Comparison of ENCODE assay signal across 17 cellular contexts in the genomic region with DNA sequence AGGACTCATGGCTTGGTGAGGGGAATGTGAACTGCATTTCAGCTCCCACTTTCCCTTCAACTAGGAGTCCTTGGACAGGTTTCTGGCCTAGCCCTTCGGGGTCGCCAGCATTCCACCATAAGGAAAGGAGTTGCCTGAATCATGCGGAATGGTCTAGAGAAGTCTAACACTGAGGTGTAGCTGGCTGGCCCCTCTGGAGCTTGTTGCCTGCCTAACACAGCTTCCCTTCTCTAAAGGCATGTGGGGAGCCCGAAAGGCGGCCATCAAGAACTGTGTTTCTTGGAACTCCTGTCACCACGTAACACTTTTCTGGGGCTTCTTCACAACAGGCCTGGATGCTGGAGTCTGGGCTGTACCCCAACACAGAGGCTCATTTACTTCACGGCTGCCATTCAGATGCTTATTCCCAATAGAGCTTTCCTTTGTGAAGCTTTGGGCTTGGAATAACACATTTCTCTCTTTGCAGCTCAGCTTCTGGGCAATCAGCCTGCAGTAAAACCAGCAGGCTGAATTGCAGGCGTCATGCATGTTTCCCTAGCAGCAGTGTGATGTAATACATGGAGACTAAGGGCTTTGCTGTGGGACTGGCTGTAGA. TPM values are rescaled to one million over a fixed set of nuclear protein-coding genes. Genes with fewer than 3 reads are reported as not detected.
DNase-seq lines count a peak whose midpoint lies in the region; ATAC-seq and TF ChIP-seq lines count a peak whose summit lies in the region.
"Had no signal": no experiment of that assay in that cellular context is flagged by ENCODE, and none has a peak within 500 bp of the region (broad histone marks: within the 10 kb centered on the region; RNA-seq: fewer than 3 reads in every experiment).

No MANE protein-coding gene starts in this region.

- peaks cover 3% of the 10 kb centered on the region for H3K9me3 Mint-ChIP-seq in osteocyte (ENCODE audit: unreplicated experiment)
- H3K9me3 Mint-ChIP-seq: CD8-positive, alpha-beta T cell; GM23338 had no signal

- H3K36me3 Mint-ChIP-seq in osteocyte (ENCODE audit: unreplicated experiment), result no peaks in the 10 kb centered on the region
- H3K36me3 Mint-ChIP-seq: CD8-positive, alpha-beta T cell had no signal

- H3K27ac Mint-ChIP-seq in osteocyte (ENCODE audit: unreplicated experiment), result no peak overlapping the region
- H3K27ac Mint-ChIP-seq: CD8-positive, alpha-beta T cell; GM23338 had no signal

- H3K27me3 Mint-ChIP-seq in osteocyte (ENCODE audit: unreplicated experiment), result peaks cover 10% of the 10 kb centered on the region

- ATAC-seq in GM18502 (IDR thresholded peaks at IDR 0.05; ENCODE audit: poor library complexity, unreplicated experiment), result no peak
- ATAC-seq: CD8-positive, alpha-beta T cell; GM23338 had no signal

- TF ChIP-seq CTCF in osteocyte (IDR thresholded peaks at IDR 0.05), result no peak

- DNase-seq in Ammon's horn (ENCODE audit: low spot score) (peak; percentile 68), cerebellar cortex (ENCODE audit: low spot score) (peak; percentile 0), hypothalamus (lab: John Stamatoyannopoulos, UW) (peak in 30 of 51 donors; percentile 1 to 68 (median 24)), osteocyte (ENCODE audit: extremely low spot score, unreplicated experiment) (peak; percentile 69), NCI-H2196 (lab: John Stamatoyannopoulos, UW; ENCODE audit: unreplicated experiment) (no peak), NCI-H524 (lab: John Stamatoyannopoulos, UW) (no peak), NCI-H2081 (lab: John Stamatoyannopoulos, UW) (no peak)
- DNase-seq: 8988T; CD8-positive, alpha-beta T cell; DMS79 treated with DMSO at 0.1 percent for 48 hours; NCI-H187; NCI-H446; NCI-H82 had no signal

- no peaks in the 10 kb centered on the region for H3K4me1 Mint-ChIP-seq in osteocyte (ENCODE audit: unreplicated experiment)

- no peak overlapping the region for H3K4me3 Mint-ChIP-seq in osteocyte (ENCODE audit: unreplicated experiment)
- H3K4me3 Mint-ChIP-seq: CD8-positive, alpha-beta T cell; GM23338 had no signal

RNA-seq across cellular contexts. Expression of a gene that starts 5.3 kb away (rescaled TPM):
- total RNA-seq in osteocyte, result not detected in 2 replicates
- total RNA-seq: CD8-positive, alpha-beta T cell; GM12878; LHCN-M2 had no signal

RNA-seq across cellular contexts. Expression of a gene that starts 55.6 kb away (rescaled TPM):
- total RNA-seq in osteocyte, result not detected in 2 replicates
- total RNA-seq: CD8-positive, alpha-beta T cell; GM12878; GM23338; LHCN-M2 had no signal

Comparison
In these comparisons a context has a peak if more than half of its experiments do, and no peak if none do; other contexts are left out.
1. DNase-seq: peak in Ammon's horn (single experiment), cerebellar cortex (single experiment), hypothalamus (30 of 51) and osteocyte (single experiment); none in NCI-H2196 (single experiment), NCI-H524 (0 of 2) and NCI-H2081 (0 of 2).